Comparison of ENCODE assay signal across 17 cellular contexts in genomic region chr4:159508917-159509500, GRCh38.
"Had no signal": no experiment of that assay in that cellular context is flagged by ENCODE, and none has a peak within 500 bp of the region (broad histone marks: within the 10 kb centered on the region; RNA-seq: fewer than 3 reads in every experiment).

No MANE protein-coding gene starts in this region.

- DNase-seq: activated CD4-positive, alpha-beta T cell treated with anti-CD3 and anti-CD28 coated beads for 4 hours; activated CD8-positive, alpha-beta memory T cell treated with anti-CD3 and anti-CD28 coated beads, Interleukin-2, amount 50 U/mL, for 4 hours; activated CD8-positive, alpha-beta T cell treated with anti-CD3 and anti-CD28 coated beads for 36 hours; activated naive CD8-positive, alpha-beta T cell treated with anti-CD3 and anti-CD28 coated beads, Interleukin-2, amount 10 ng/mL, durations not matched to agents 7 days and 5 days; colonic mucosa; effector CD4-positive, alpha-beta T cell; hippocampal formation; left cardiac atrium; psoas muscle; stimulated activated CD4-positive, alpha-beta T cell treated with anti-CD3 and anti-CD28 coated beads, Interleukin-4, amount 100 ng/mL, for 1 hour; stimulated activated CD8-positive, alpha-beta memory T cell treated with anti-CD3 and anti-CD28 coated beads, Interleukin-4, amount 100 ng/mL, for 48 hours; T1000; WERI-Rb-1 had no signal

- H3K4me1 ChIP-seq: colonic mucosa, psoas muscle had no signal

- H3K4me3 Mint-ChIP-seq: activated CD8-positive, alpha-beta T cell treated with anti-CD3 and anti-CD28 coated beads for 36 hours; activated naive CD8-positive, alpha-beta T cell treated with anti-CD3 and anti-CD28 coated beads, Interleukin-2, amount 10 ng/mL, durations not matched to agents 7 days and 5 days; natural killer cell treated with Interleukin-12 subunit alpha and Interleukin-12 subunit beta and Interleukin-15 and Interleukin-18, amount 100 ng/mL, for 72 hours; stimulated activated naive CD8-positive, alpha-beta T cell treated with anti-CD3 and anti-CD28 coated beads, Interleukin-15, Interleukin-2, amounts not matched to agents 100 ng/mL and 50 ng/mL, for 24 hours had no signal

- H3K36me3 Mint-ChIP-seq: activated naive CD8-positive, alpha-beta T cell treated with anti-CD3 and anti-CD28 coated beads, Interleukin-2, amount 10 ng/mL, durations not matched to agents 7 days and 5 days; natural killer cell treated with Interleukin-12 subunit alpha and Interleukin-12 subunit beta and Interleukin-15 and Interleukin-18, amount 100 ng/mL, for 72 hours had no signal

- H3K9me3 ChIP-seq: colonic mucosa, psoas muscle, thoracic aorta had no signal

- H3K4me1 Mint-ChIP-seq: activated naive CD8-positive, alpha-beta T cell treated with anti-CD3 and anti-CD28 coated beads, Interleukin-2, amount 10 ng/mL, durations not matched to agents 7 days and 5 days had no signal

- H3K27me3 Mint-ChIP-seq: activated CD8-positive, alpha-beta T cell treated with anti-CD3 and anti-CD28 coated beads for 36 hours had no signal

- H3K4me3 ChIP-seq: colonic mucosa, psoas muscle, thoracic aorta had no signal

- H3K27ac Mint-ChIP-seq: activated CD8-positive, alpha-beta T cell treated with anti-CD3 and anti-CD28 coated beads for 36 hours; activated naive CD8-positive, alpha-beta T cell treated with anti-CD3 and anti-CD28 coated beads, Interleukin-2, amount 10 ng/mL, durations not matched to agents 7 days and 5 days; natural killer cell treated with Interleukin-12 subunit alpha and Interleukin-12 subunit beta and Interleukin-15 and Interleukin-18, amount 100 ng/mL, for 72 hours; stimulated activated naive CD8-positive, alpha-beta T cell treated with anti-CD3 and anti-CD28 coated beads, Interleukin-15, Interleukin-2, amounts not matched to agents 100 ng/mL and 50 ng/mL, for 24 hours had no signal

- ATAC-seq: activated CD8-positive, alpha-beta T cell treated with anti-CD3 and anti-CD28 coated beads for 36 hours; left cardiac atrium; psoas muscle; sciatic nerve had no signal

- H3K27ac ChIP-seq: colonic mucosa, psoas muscle, thoracic aorta, WERI-Rb-1 had no signal

- H3K36me3 ChIP-seq: colonic mucosa, thoracic aorta, WERI-Rb-1 had no signal

- H3K27me3 ChIP-seq: colonic mucosa had no signal

- H3K9me3 Mint-ChIP-seq: activated naive CD8-positive, alpha-beta T cell treated with anti-CD3 and anti-CD28 coated beads, Interleukin-2, amount 10 ng/mL, durations not matched to agents 7 days and 5 days; stimulated activated naive CD8-positive, alpha-beta T cell treated with anti-CD3 and anti-CD28 coated beads, Interleukin-15, Interleukin-2, amounts not matched to agents 100 ng/mL and 50 ng/mL, for 24 hours had no signal
